ENCODE assay signal across 8 cellular contexts in the genomic region with DNA sequence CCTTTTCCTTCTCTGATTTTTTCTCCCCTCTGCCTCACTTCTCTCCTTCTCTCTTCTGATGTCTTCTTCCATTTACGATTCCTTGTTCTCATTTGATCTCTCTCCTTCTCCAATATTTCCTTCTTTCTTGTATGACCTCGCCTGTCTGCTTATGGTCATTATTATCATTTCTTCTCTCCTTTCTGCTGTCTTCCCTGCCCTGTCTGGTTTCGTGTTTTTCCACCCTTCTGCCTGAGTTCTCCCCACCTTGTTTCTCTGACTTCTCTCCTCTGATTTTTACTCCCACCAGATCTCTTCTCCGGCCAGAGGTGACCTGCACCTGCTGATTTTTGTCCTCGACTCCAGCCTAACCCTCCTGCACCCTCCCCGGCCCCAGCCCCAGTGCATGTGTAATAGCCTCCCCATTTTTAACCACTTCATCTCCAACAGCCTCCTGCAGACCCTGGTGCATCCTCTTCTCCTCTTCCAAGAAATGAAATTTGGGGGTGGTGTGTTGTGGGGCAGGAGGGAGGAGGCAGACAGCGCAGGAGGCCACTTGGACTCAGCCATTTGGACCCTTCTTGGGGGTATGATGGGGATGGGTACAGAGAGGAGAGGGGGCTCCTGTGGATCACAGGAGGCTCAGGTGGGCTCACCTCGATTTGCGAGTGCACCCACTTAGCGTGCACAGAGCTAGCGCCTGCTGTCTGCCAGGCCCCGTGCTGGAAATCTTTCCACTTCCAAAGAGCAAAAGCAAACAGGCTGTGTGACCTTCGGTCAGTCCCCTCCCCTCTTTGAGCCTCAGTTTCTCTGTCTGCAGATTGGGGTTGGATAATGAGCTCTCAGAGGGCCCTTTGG. TPM values are rescaled to one million over a fixed set of nuclear protein-coding genes. Genes with fewer than 3 reads are reported as not detected.
DNase-seq lines count a peak whose midpoint lies in the region; ATAC-seq lines count a peak whose summit lies in the region.

No MANE protein-coding gene starts in this region.

- H3K9me3 Mint-ChIP-seq in stimulated activated naive CD8-positive, alpha-beta T cell treated with anti-CD3 and anti-CD28 coated beads, Interleukin-15, Interleukin-2, amounts not matched to agents 100 ng/mL and 50 ng/mL, for 24 hours: no peaks in the 10 kb centered on the region
- no peaks in the 10 kb centered on the region for H3K9me3 Mint-ChIP-seq in naive thymus-derived CD4-positive, alpha-beta T cell

- CTCF ChIA-PET in naive thymus-derived CD4-positive, alpha-beta T cell (lab: Charles Lee): no interaction called here

- no peaks in the 10 kb centered on the region for H3K9me3 ChIP-seq in duodenal mucosa (ENCODE audit: control insufficient read depth in 1 of 2, low read length in 2 of 2)
- no peaks in the 10 kb centered on the region for H3K9me3 ChIP-seq in naive thymus-derived CD4-positive, alpha-beta T cell (ENCODE audit: control insufficient read depth in 2 of 3, low read length in 3 of 3)

- peaks cover 14% of the 10 kb centered on the region for H3K27me3 Mint-ChIP-seq in stimulated activated naive CD8-positive, alpha-beta T cell treated with anti-CD3 and anti-CD28 coated beads, Interleukin-15, Interleukin-2, amounts not matched to agents 100 ng/mL and 50 ng/mL, for 24 hours
- peaks cover 7 to 27% (median 11%) of the 10 kb centered on the region in 5 donors for H3K27me3 Mint-ChIP-seq in naive thymus-derived CD4-positive, alpha-beta T cell

- no peak for ATAC-seq in stimulated activated naive CD8-positive, alpha-beta T cell treated with anti-CD3 and anti-CD28 coated beads, Interleukin-15, Interleukin-2, amounts not matched to agents 100 U/mL and 50 U/mL, for 24 hours
- no peak for ATAC-seq in naive thymus-derived CD4-positive, alpha-beta T cell

- in situ Hi-C loops in KBM-7 (cut with MboI; ENCODE audit: low pct_unique_long_range_greater_than_20kb, low sequenced_read_pairs): no loop called here

- peaks cover 20% of the 10 kb centered on the region for H3K4me1 Mint-ChIP-seq in stimulated activated naive CD8-positive, alpha-beta T cell treated with anti-CD3 and anti-CD28 coated beads, Interleukin-15, Interleukin-2, amounts not matched to agents 100 ng/mL and 50 ng/mL, for 24 hours (ENCODE audit: low read depth)
- peaks cover 8 to 23% (median 18%) of the 10 kb centered on the region in 7 donors for H3K4me1 Mint-ChIP-seq in naive thymus-derived CD4-positive, alpha-beta T cell

- intact Hi-C loops in naive thymus-derived CD4-positive, alpha-beta T cell (cut with micrococcal nuclease): no loop called here

- H3K27ac ChIP-seq in duodenal mucosa (ENCODE audit: low read depth, low read length): no peak overlapping the region
- no peak overlapping the region for H3K27ac ChIP-seq in naive thymus-derived CD4-positive, alpha-beta T cell (ENCODE audit: low read depth, low read length)

- H3K36me3 Mint-ChIP-seq in stimulated activated naive CD8-positive, alpha-beta T cell treated with anti-CD3 and anti-CD28 coated beads, Interleukin-15, Interleukin-2, amounts not matched to agents 100 ng/mL and 50 ng/mL, for 24 hours (ENCODE audit: low read depth): no peaks in the 10 kb centered on the region
- H3K36me3 Mint-ChIP-seq in naive thymus-derived CD4-positive, alpha-beta T cell: peaks cover 0 to 11% (median 0%) of the 10 kb centered on the region in 5 donors

- H3K36me3 ChIP-seq in duodenal mucosa (ENCODE audit: control insufficient read depth in 1 of 2, insufficient read depth in 2 of 2, low read length in 2 of 2): peaks cover 9 to 33% of the 10 kb centered on the region in 2 donors
- no peaks in the 10 kb centered on the region for H3K36me3 ChIP-seq in naive thymus-derived CD4-positive, alpha-beta T cell (ENCODE audit: control insufficient read depth in 2 of 3, insufficient read depth in 3 of 3, low read length in 3 of 3)

- H3K27me3 ChIP-seq in duodenal mucosa (ENCODE audit: control insufficient read depth in 1 of 2, insufficient read depth in 2 of 2, low read length in 2 of 2): no peaks in the 10 kb centered on the region
- H3K27me3 ChIP-seq in naive thymus-derived CD4-positive, alpha-beta T cell (ENCODE audit: control insufficient read depth in 2 of 2, insufficient read depth in 2 of 2, low read length in 2 of 2): no peaks in the 10 kb centered on the region

- POLR2A ChIA-PET in naive thymus-derived CD4-positive, alpha-beta T cell (lab: Charles Lee): no interaction called here

- peaks cover 34 to 45% of the 10 kb centered on the region in 2 donors for H3K4me1 ChIP-seq in duodenal mucosa (ENCODE audit: control insufficient read depth in 1 of 2, insufficient read depth in 2 of 2, low read length in 2 of 2)
- H3K4me1 ChIP-seq in naive thymus-derived CD4-positive, alpha-beta T cell (ENCODE audit: control insufficient read depth in 2 of 2, insufficient read depth in 2 of 2, low read length in 2 of 2): no peaks in the 10 kb centered on the region

- H3K9ac ChIP-seq in duodenal mucosa (ENCODE audit: low read depth in 1 of 2, low read length in 2 of 2): peak overlapping the region; percentile 31 to 57

- DNase-seq in stimulated activated naive CD8-positive, alpha-beta T cell treated with anti-CD3 and anti-CD28 coated beads, Interleukin-15, Interleukin-2, amounts not matched to agents 100 U/mL and 50 U/mL, for 24 hours: no peak
- no peak for DNase-seq in naive thymus-derived CD4-positive, alpha-beta T cell
- DNase-seq in putamen (ENCODE audit: low spot score) (no peak), KBM-7 (no peak), SKM-1 (lab: John Stamatoyannopoulos, UW; ENCODE audit: unreplicated experiment) (no peak), NCI-H510A treated with DMSO at 0.1 percent for 48 hours (lab: John Stamatoyannopoulos, UW) (no peak)

- peak overlapping the region; percentile 33 for H3K27ac Mint-ChIP-seq in stimulated activated naive CD8-positive, alpha-beta T cell treated with anti-CD3 and anti-CD28 coated beads, Interleukin-15, Interleukin-2, amounts not matched to agents 100 ng/mL and 50 ng/mL, for 24 hours
- H3K27ac Mint-ChIP-seq in naive thymus-derived CD4-positive, alpha-beta T cell: peak overlapping the region in 3 of 9 donors; percentile 14 to 33 (median 21)

- peak overlapping the region; percentile 49 to 72 for H3K4me3 ChIP-seq in duodenal mucosa (ENCODE audit: low read depth in 1 of 2, low read length in 2 of 2)
- H3K4me3 ChIP-seq in naive thymus-derived CD4-positive, alpha-beta T cell (ENCODE audit: low read length): no peak overlapping the region

- peak overlapping the region; percentile 75 for H3K4me3 Mint-ChIP-seq in stimulated activated naive CD8-positive, alpha-beta T cell treated with anti-CD3 and anti-CD28 coated beads, Interleukin-15, Interleukin-2, amounts not matched to agents 100 ng/mL and 50 ng/mL, for 24 hours
- peak overlapping the region; percentile 73 to 88 (median 80) for H3K4me3 Mint-ChIP-seq in naive thymus-derived CD4-positive, alpha-beta T cell

RNA-seq across cellular contexts. Expression of a gene that starts 32.5 kb away (rescaled TPM):
- total RNA-seq in naive thymus-derived CD4-positive, alpha-beta T cell: 10 to 100 TPM in 1 of 5 experiments, 1 to 10 TPM in 4; 4.2 to 34.6 (median 7.8) TPM
- 1 to 10 TPM; 2.9 to 3.9 TPM for polyA plus RNA-seq in naive thymus-derived CD4-positive, alpha-beta T cell
